In the genomic region with DNA sequence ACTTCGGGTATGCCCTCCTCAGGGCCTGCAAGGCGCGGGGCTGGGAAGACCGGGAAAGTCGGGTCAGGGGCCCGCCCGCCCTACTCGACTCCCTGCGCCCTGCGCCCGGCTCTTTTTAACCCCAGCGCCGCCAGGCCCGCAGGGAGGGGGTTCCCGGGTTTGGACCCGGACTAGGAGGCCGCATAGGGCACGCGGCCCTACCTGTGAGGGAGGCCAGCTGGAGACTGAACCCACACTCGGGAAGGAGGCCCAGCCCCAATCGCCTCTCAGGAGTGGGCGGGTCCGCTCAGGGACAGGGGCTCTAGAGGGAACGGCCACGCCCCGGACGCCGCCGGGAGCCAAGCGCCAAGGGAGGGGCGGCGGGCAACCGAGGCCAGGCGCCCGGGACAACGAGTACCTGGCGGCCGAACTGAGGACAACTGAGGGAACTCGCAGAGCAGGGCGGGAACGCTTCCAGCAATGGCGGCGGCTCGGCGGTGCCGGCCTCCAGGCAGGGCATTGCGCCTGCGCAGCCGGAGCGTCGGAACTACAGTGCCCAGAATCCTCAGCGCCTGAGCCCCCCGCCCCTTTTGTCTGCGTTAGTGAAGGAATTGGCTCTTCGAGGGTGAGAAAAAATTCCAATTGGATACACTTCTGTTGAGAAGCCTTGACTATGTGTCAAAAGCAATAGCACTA, we compare ENCODE assay signal across 1 cellular context.
A peak's percentile ranks its signal among the peaks of the same experiment; 100 is the strongest.
TF ChIP-seq lines count a peak whose summit lies in the region.

A gene (minus strand): TSS at position 484 of the 675 bp plus-strand sequence.

TF ChIP-seq in K562, 482 proteins besides CTCF, POLR2A, EP300 and RAD21 (continued from another document):
- TF ChIP-seq CTBP1 (IDR thresholded peaks at IDR 0.05; ENCODE audit: borderline replicate concordance) (peak; percentile 58; the same call in 1 of the 2 replicates), GATA2 (CRISPR knock-in tag; IDR thresholded peaks at IDR 0.05) (no peak), SIN3A (IDR thresholded peaks at IDR 0.05; ENCODE audit: borderline replicate concordance in 2 of 2, control insufficient read depth in 1 of 2, low read depth in 2 of 2, low read length in 2 of 2) (0 out of 4 replicates have a peak, but pooled peaks of 1 of the 2 experiments have one; percentile 48), POLR2B (IDR thresholded peaks at IDR 0.05; ENCODE audit: low read depth, partially characterized antibody) (peak; percentile 42), ZNF143 (CRISPR knock-in tag; IDR thresholded peaks at IDR 0.05) (peak; percentile 87), SMARCC2 (IDR thresholded peaks at IDR 0.05; ENCODE audit: low read depth) (no peak), SIRT6 (IDR thresholded peaks at IDR 0.05; ENCODE audit: low read depth, low read length) (no peak), L3MBTL2 (IDR thresholded peaks at IDR 0.05) (peak; percentile 78; the same call in 1 of the 2 replicates), HCFC1 (IDR thresholded peaks at IDR 0.05; ENCODE audit: low read depth, low read length) (peak; percentile 91), MYBL2 (IDR thresholded peaks at IDR 0.05; ENCODE audit: low read depth) (no peak), MYBL2 (CRISPR knock-in tag; IDR thresholded peaks at IDR 0.05; ENCODE audit: borderline replicate concordance) (no peak), MTA2 (IDR thresholded peaks at IDR 0.05; ENCODE audit: low read depth) (no peak), KDM5B (IDR thresholded peaks at IDR 0.05; ENCODE audit: insufficient replicate concordance, low read depth, low read length) (peak; percentile 52), E2F3 (CRISPR knock-in tag; IDR thresholded peaks at IDR 0.05) (0 out of 2 replicates have a peak, but pooled peaks have one; percentile 49), PHF20 (IDR thresholded peaks at IDR 0.05; ENCODE audit: partially characterized antibody) (peak; percentile 60)
- TF ChIP-seq, protein P1, sequence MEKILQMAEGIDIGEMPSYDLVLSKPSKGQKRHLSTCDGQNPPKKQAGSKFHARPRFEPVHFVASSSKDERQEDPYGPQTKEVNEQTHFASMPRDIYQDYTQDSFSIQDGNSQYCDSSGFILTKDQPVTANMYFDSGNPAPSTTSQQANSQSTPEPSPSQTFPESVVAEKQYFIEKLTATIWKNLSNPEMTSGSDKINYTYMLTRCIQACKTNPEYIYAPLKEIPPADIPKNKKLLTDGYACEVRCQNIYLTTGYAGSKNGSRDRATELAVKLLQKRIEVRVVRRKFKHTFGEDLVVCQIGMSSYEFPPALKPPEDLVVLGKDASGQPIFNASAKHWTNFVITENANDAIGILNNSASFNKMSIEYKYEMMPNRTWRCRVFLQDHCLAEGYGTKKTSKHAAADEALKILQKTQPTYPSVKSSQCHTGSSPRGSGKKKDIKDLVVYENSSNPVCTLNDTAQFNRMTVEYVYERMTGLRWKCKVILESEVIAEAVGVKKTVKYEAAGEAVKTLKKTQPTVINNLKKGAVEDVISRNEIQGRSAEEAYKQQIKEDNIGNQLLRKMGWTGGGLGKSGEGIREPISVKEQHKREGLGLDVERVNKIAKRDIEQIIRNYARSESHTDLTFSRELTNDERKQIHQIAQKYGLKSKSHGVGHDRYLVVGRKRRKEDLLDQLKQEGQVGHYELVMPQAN (IDR thresholded peaks at IDR 0.05; ENCODE audit: borderline replicate concordance) = 0 out of 2 replicates have a peak, but pooled peaks have one; percentile 33
- TF ChIP-seq, protein P2, sequence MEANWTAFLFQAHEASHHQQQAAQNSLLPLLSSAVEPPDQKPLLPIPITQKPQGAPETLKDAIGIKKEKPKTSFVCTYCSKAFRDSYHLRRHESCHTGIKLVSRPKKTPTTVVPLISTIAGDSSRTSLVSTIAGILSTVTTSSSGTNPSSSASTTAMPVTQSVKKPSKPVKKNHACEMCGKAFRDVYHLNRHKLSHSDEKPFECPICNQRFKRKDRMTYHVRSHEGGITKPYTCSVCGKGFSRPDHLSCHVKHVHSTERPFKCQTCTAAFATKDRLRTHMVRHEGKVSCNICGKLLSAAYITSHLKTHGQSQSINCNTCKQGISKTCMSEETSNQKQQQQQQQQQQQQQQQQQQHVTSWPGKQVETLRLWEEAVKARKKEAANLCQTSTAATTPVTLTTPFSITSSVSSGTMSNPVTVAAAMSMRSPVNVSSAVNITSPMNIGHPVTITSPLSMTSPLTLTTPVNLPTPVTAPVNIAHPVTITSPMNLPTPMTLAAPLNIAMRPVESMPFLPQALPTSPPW (CRISPR knock-in tag; IDR thresholded peaks at IDR 0.05) = peak; percentile 72
- TF ChIP-seq, protein P3, sequence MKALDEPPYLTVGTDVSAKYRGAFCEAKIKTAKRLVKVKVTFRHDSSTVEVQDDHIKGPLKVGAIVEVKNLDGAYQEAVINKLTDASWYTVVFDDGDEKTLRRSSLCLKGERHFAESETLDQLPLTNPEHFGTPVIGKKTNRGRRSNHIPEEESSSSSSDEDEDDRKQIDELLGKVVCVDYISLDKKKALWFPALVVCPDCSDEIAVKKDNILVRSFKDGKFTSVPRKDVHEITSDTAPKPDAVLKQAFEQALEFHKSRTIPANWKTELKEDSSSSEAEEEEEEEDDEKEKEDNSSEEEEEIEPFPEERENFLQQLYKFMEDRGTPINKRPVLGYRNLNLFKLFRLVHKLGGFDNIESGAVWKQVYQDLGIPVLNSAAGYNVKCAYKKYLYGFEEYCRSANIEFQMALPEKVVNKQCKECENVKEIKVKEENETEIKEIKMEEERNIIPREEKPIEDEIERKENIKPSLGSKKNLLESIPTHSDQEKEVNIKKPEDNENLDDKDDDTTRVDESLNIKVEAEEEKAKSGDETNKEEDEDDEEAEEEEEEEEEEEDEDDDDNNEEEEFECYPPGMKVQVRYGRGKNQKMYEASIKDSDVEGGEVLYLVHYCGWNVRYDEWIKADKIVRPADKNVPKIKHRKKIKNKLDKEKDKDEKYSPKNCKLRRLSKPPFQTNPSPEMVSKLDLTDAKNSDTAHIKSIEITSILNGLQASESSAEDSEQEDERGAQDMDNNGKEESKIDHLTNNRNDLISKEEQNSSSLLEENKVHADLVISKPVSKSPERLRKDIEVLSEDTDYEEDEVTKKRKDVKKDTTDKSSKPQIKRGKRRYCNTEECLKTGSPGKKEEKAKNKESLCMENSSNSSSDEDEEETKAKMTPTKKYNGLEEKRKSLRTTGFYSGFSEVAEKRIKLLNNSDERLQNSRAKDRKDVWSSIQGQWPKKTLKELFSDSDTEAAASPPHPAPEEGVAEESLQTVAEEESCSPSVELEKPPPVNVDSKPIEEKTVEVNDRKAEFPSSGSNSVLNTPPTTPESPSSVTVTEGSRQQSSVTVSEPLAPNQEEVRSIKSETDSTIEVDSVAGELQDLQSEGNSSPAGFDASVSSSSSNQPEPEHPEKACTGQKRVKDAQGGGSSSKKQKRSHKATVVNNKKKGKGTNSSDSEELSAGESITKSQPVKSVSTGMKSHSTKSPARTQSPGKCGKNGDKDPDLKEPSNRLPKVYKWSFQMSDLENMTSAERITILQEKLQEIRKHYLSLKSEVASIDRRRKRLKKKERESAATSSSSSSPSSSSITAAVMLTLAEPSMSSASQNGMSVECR (CRISPR knock-in tag; IDR thresholded peaks at IDR 0.05) = no peak
- TF ChIP-seq, protein P4, sequence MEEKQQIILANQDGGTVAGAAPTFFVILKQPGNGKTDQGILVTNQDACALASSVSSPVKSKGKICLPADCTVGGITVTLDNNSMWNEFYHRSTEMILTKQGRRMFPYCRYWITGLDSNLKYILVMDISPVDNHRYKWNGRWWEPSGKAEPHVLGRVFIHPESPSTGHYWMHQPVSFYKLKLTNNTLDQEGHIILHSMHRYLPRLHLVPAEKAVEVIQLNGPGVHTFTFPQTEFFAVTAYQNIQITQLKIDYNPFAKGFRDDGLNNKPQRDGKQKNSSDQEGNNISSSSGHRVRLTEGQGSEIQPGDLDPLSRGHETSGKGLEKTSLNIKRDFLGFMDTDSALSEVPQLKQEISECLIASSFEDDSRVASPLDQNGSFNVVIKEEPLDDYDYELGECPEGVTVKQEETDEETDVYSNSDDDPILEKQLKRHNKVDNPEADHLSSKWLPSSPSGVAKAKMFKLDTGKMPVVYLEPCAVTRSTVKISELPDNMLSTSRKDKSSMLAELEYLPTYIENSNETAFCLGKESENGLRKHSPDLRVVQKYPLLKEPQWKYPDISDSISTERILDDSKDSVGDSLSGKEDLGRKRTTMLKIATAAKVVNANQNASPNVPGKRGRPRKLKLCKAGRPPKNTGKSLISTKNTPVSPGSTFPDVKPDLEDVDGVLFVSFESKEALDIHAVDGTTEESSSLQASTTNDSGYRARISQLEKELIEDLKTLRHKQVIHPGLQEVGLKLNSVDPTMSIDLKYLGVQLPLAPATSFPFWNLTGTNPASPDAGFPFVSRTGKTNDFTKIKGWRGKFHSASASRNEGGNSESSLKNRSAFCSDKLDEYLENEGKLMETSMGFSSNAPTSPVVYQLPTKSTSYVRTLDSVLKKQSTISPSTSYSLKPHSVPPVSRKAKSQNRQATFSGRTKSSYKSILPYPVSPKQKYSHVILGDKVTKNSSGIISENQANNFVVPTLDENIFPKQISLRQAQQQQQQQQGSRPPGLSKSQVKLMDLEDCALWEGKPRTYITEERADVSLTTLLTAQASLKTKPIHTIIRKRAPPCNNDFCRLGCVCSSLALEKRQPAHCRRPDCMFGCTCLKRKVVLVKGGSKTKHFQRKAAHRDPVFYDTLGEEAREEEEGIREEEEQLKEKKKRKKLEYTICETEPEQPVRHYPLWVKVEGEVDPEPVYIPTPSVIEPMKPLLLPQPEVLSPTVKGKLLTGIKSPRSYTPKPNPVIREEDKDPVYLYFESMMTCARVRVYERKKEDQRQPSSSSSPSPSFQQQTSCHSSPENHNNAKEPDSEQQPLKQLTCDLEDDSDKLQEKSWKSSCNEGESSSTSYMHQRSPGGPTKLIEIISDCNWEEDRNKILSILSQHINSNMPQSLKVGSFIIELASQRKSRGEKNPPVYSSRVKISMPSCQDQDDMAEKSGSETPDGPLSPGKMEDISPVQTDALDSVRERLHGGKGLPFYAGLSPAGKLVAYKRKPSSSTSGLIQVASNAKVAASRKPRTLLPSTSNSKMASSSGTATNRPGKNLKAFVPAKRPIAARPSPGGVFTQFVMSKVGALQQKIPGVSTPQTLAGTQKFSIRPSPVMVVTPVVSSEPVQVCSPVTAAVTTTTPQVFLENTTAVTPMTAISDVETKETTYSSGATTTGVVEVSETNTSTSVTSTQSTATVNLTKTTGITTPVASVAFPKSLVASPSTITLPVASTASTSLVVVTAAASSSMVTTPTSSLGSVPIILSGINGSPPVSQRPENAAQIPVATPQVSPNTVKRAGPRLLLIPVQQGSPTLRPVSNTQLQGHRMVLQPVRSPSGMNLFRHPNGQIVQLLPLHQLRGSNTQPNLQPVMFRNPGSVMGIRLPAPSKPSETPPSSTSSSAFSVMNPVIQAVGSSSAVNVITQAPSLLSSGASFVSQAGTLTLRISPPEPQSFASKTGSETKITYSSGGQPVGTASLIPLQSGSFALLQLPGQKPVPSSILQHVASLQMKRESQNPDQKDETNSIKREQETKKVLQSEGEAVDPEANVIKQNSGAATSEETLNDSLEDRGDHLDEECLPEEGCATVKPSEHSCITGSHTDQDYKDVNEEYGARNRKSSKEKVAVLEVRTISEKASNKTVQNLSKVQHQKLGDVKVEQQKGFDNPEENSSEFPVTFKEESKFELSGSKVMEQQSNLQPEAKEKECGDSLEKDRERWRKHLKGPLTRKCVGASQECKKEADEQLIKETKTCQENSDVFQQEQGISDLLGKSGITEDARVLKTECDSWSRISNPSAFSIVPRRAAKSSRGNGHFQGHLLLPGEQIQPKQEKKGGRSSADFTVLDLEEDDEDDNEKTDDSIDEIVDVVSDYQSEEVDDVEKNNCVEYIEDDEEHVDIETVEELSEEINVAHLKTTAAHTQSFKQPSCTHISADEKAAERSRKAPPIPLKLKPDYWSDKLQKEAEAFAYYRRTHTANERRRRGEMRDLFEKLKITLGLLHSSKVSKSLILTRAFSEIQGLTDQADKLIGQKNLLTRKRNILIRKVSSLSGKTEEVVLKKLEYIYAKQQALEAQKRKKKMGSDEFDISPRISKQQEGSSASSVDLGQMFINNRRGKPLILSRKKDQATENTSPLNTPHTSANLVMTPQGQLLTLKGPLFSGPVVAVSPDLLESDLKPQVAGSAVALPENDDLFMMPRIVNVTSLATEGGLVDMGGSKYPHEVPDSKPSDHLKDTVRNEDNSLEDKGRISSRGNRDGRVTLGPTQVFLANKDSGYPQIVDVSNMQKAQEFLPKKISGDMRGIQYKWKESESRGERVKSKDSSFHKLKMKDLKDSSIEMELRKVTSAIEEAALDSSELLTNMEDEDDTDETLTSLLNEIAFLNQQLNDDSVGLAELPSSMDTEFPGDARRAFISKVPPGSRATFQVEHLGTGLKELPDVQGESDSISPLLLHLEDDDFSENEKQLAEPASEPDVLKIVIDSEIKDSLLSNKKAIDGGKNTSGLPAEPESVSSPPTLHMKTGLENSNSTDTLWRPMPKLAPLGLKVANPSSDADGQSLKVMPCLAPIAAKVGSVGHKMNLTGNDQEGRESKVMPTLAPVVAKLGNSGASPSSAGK (IDR thresholded peaks at IDR 0.05) = peak; percentile 71
- TF ChIP-seq, protein P5, sequence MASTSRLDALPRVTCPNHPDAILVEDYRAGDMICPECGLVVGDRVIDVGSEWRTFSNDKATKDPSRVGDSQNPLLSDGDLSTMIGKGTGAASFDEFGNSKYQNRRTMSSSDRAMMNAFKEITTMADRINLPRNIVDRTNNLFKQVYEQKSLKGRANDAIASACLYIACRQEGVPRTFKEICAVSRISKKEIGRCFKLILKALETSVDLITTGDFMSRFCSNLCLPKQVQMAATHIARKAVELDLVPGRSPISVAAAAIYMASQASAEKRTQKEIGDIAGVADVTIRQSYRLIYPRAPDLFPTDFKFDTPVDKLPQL (IDR thresholded peaks at IDR 0.05; ENCODE audit: extremely low read depth, insufficient read length) = no peak
- TF ChIP-seq, protein P6, sequence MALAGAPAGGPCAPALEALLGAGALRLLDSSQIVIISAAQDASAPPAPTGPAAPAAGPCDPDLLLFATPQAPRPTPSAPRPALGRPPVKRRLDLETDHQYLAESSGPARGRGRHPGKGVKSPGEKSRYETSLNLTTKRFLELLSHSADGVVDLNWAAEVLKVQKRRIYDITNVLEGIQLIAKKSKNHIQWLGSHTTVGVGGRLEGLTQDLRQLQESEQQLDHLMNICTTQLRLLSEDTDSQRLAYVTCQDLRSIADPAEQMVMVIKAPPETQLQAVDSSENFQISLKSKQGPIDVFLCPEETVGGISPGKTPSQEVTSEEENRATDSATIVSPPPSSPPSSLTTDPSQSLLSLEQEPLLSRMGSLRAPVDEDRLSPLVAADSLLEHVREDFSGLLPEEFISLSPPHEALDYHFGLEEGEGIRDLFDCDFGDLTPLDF (CRISPR knock-in tag; IDR thresholded peaks at IDR 0.05) = 0 out of 2 replicates have a peak, but pooled peaks have one; percentile 31
